Comparison of ENCODE assay signal across 8 cellular contexts in genomic region chr19:14419038-14419813, GRCh38. TPM values are rescaled to one million over a fixed set of nuclear protein-coding genes. Genes with fewer than 3 reads are reported as not detected.
A peak's percentile ranks its signal among the peaks of the same experiment; 100 is the strongest.
DNase-seq lines count a peak whose midpoint lies in the region; ATAC-seq and FAIRE-seq lines count a peak whose summit lies in the region.

DDX39A (minus strand) TSS chr19:14419341; CDS start chr19:14413220, 6,121 bp downstream.

- H3K79me1 ChIP-seq in mesenchymal stem cell (replicated peaks; ENCODE audit: low read length, poor library complexity, severe bottlenecking), result no peaks in the 10 kb centered on the region

- peak within 1 kb of the TSS; percentile 94 for H3K27ac ChIP-seq in mesenchymal stem cell (ENCODE audit: low read length, poor library complexity, severe bottlenecking)

- H2BK15ac ChIP-seq in mesenchymal stem cell (ENCODE audit: low read depth, poor library complexity, severe bottlenecking), result no peak within 1 kb of the TSS

- peak within 1 kb of the TSS; percentile 94 to 98 for H3K4ac ChIP-seq in mesenchymal stem cell (ENCODE audit: low read depth in 1 of 2, low read length in 2 of 2)

- peak within 1 kb of the TSS in 1 of 2 experiments; percentile 96 for H3K14ac ChIP-seq in mesenchymal stem cell (ENCODE audit: low read length in 2 of 2)

- H4K8ac ChIP-seq in mesenchymal stem cell (ENCODE audit: low read length), result peak within 1 kb of the TSS; percentile 97

- H3K9me3 ChIP-seq in endocrine pancreas (ENCODE audit: control insufficient read depth, low read length) (no peaks in the 10 kb centered on the region), mesenchymal stem cell (ENCODE audit: control insufficient read depth, low read length) (no peaks in the 10 kb centered on the region)

- peak within 1 kb of the TSS; percentile 8 for H2AK5ac ChIP-seq in mesenchymal stem cell (ENCODE audit: low read length, severe bottlenecking)

- peak within 1 kb of the TSS; percentile 53 to 99 for H3K18ac ChIP-seq in mesenchymal stem cell (ENCODE audit: low read depth in 1 of 2, low read length in 2 of 2)

- H3K9ac ChIP-seq in endocrine pancreas (ENCODE audit: control insufficient read depth, insufficient read depth, low read length) (peak within 1 kb of the TSS; percentile 30), mesenchymal stem cell (ENCODE audit: low read length) (peak within 1 kb of the TSS; percentile 97)

- peak within 1 kb of the TSS; percentile 85 for H2AFZ ChIP-seq in mesenchymal stem cell (ENCODE audit: low read depth, low read length)

- no peak within 1 kb of the TSS for H2BK5ac ChIP-seq in mesenchymal stem cell (ENCODE audit: low read depth, low read length, poor library complexity, severe bottlenecking)

- peak within 1 kb of the TSS in 1 of 2 experiments; percentile 77 for H2BK12ac ChIP-seq in mesenchymal stem cell (ENCODE audit: low read length in 2 of 2)

- WGBS in mesenchymal stem cell, result under 1% methylated on average over 66 of the region's 67 CpGs

- H3K4me3 ChIP-seq in endocrine pancreas (ENCODE audit: control insufficient read depth, insufficient read depth, low read length) (peak within 1 kb of the TSS; percentile 12), mesenchymal stem cell (ENCODE audit: insufficient read depth in 1 of 2, low read depth in 1 of 2, low read length in 2 of 2) (peak within 1 kb of the TSS; percentile 89 to 90)

- H3K23ac ChIP-seq in mesenchymal stem cell (ENCODE audit: low read length in 2 of 2), result no peak within 1 kb of the TSS

- peak; percentile 76 for FAIRE-seq in HTR-8/SVneo (lab: Jason Lieb, UNC)

- no peaks in the 10 kb centered on the region for H3K4me1 ChIP-seq in endocrine pancreas (ENCODE audit: control insufficient read depth, insufficient read depth, low read length)
- peaks cover 19% of the 10 kb centered on the region for H3K4me1 ChIP-seq in mesenchymal stem cell (ENCODE audit: control insufficient read depth, insufficient read depth, low read depth, low read length)

- H2BK120ac ChIP-seq in mesenchymal stem cell (ENCODE audit: low read depth, low read length), result peak within 1 kb of the TSS; percentile 79

- H3K27me3 ChIP-seq in endocrine pancreas (ENCODE audit: control insufficient read depth, insufficient read depth, low read length), result no peaks in the 10 kb centered on the region
- no peaks in the 10 kb centered on the region for H3K27me3 ChIP-seq in mesenchymal stem cell (ENCODE audit: control insufficient read depth in 1 of 2, insufficient read depth in 1 of 2, low read length in 2 of 2)

- peak within 1 kb of the TSS; percentile 95 for H3K4me2 ChIP-seq in mesenchymal stem cell (ENCODE audit: low read length, poor library complexity, severe bottlenecking)

- H3K36me3 ChIP-seq in endocrine pancreas (ENCODE audit: control insufficient read depth, insufficient read depth, low read length) (no peaks in the 10 kb centered on the region), mesenchymal stem cell (ENCODE audit: control insufficient read depth in 1 of 2, insufficient read depth in 2 of 2, low read depth in 1 of 2, low read length in 2 of 2) (peaks cover 6 to 12% of the 10 kb centered on the region in 2 experiments)

- ATAC-seq in GM21367 (IDR thresholded peaks at IDR 0.05; ENCODE audit: unreplicated experiment), result peak; percentile 87

- H4K91ac ChIP-seq in mesenchymal stem cell (ENCODE audit: low read length), result peak within 1 kb of the TSS; percentile 62

- DNase-seq in COLO829 (ENCODE audit: low spot score) (peak; percentile 99), HTR-8/SVneo (ENCODE audit: insufficient read length, low spot score) (peak; percentile 99), NOMO-1 treated with dmso at 0.1 percent for 144 hours (lab: John Stamatoyannopoulos, UW; ENCODE audit: unreplicated experiment) (peak; percentile 99), mesenchymal stem cell (peak; percentile 100)
- DNase-seq in activated CD8-positive, alpha-beta memory T cell treated with anti-CD3 and anti-CD28 coated beads for 48 hours (ENCODE audit: low read depth in 2 of 3, low spot score in 2 of 3), result peak; percentile 83 to 93 (median 88)
- DNase-seq in stimulated activated CD8-positive, alpha-beta memory T cell treated with anti-CD3 and anti-CD28 coated beads, Interleukin-12 subunit alpha, Interleukin-12 subunit beta, amount 100 ng/mL, for 4 hours (ENCODE audit: low read depth), result peak; percentile 91

RNA-seq across cellular contexts. Expression of gene DDX39A, which starts in this region (rescaled TPM):
- polyA plus RNA-seq in mesenchymal stem cell (2013, experiment 1 of 2), result 46.7 TPM
- 46.1 TPM for polyA plus RNA-seq in mesenchymal stem cell (2013, experiment 2 of 2)

Comparison
In these comparisons a context has a peak if more than half of its experiments do, and no peak if none do; other contexts are left out.
1. Peak in every context shown above with its lines: DNase-seq, ATAC-seq, H3K4me3 ChIP-seq and H3K27ac ChIP-seq.